In genomic region chr11:12280838-12281565, GRCh38 we compare ENCODE assay signal across 11 cellular contexts.
A peak's percentile ranks its signal among the peaks of the same experiment; 100 is the strongest.
DNase-seq lines count a peak whose midpoint lies in the region; ATAC-seq and TF ChIP-seq lines count a peak whose summit lies in the region.
"Had no signal": no experiment of that assay in that cellular context is flagged by ENCODE, and none has a peak within 500 bp of the region (broad histone marks: within the 10 kb centered on the region; RNA-seq: fewer than 3 reads in every experiment).

No MANE protein-coding gene starts in this region.

- H3K27me3 ChIP-seq in stomach, result no peaks in the 10 kb centered on the region
- H3K27me3 ChIP-seq in mammary epithelial cell (ENCODE audit: insufficient read depth, low read length), result no peaks in the 10 kb centered on the region
- H3K27me3 ChIP-seq: adrenal gland had no signal

- H3K27ac Mint-ChIP-seq in activated CD8-positive, alpha-beta T cell treated with anti-CD3 and anti-CD28 coated beads for 36 hours, result no peak overlapping the region
- H3K27ac Mint-ChIP-seq in activated CD8-positive, alpha-beta T cell treated with anti-CD3 and anti-CD28 coated beads, Interleukin-2, amount 10 ng/mL, durations not matched to agents 7 days and 5 days, result no peak overlapping the region
- H3K27ac Mint-ChIP-seq: WTC11 had no signal

- no peaks in the 10 kb centered on the region for H3K9me3 ChIP-seq in stomach
- no peaks in the 10 kb centered on the region for H3K9me3 ChIP-seq in mammary epithelial cell (replicated peaks; ENCODE audit: insufficient read depth, low read length)
- H3K9me3 ChIP-seq: adrenal gland, left ventricle myocardium inferior had no signal

- DNase-seq in activated CD8-positive, alpha-beta T cell treated with anti-CD3 and anti-CD28 coated beads for 36 hours, result peak; percentile 32
- no peak for DNase-seq in activated CD8-positive, alpha-beta T cell treated with anti-CD3 and anti-CD28 coated beads, Interleukin-2, amount 10 ng/mL, durations not matched to agents 7 days and 5 days
- peak; percentile 58 for DNase-seq in activated CD8-positive, alpha-beta memory T cell treated with anti-CD3 and anti-CD28 coated beads, Interleukin-2, amount 50 U/mL, for 48 hours
- DNase-seq in left lobe of liver (ENCODE audit: low spot score) (peak; percentile 39), stomach (peak; percentile 22), HCEC 1CT (no peak), mammary epithelial cell (no peak), NCI-H187 treated with DMSO at 0.1 percent for 48 hours (lab: John Stamatoyannopoulos, UW) (no peak)

- dilution Hi-C loops in mammary epithelial cell (cut with HindIII; ENCODE audit: low sequenced_read_pairs), result no loop called here

- no peak for TF ChIP-seq POLR2A in stomach (IDR thresholded peaks at IDR 0.05)

- ATAC-seq in activated CD8-positive, alpha-beta T cell treated with anti-CD3 and anti-CD28 coated beads for 36 hours, result peak; percentile 48
- ATAC-seq in activated CD8-positive, alpha-beta T cell treated with anti-CD3 and anti-CD28 coated beads, Interleukin-2, amount 10 ng/mL, durations not matched to agents 7 days and 5 days, result no peak
- peak; percentile 11 for ATAC-seq in left lobe of liver

- POLR2A ChIA-PET in activated CD8-positive, alpha-beta T cell treated with anti-CD3 and anti-CD28 coated beads for 36 hours (lab: Charles Lee), result interaction anchor here (0.6 to 1.2 kb wide), 4 partner anchors 12 to 241 kb away, joined by 3 read pairs; no protein-coding TSS in a partner anchor
- POLR2A ChIA-PET in activated CD8-positive, alpha-beta T cell treated with anti-CD3 and anti-CD28 coated beads, Interleukin-2, amount 10 ng/mL, durations not matched to agents 7 days and 5 days (lab: Charles Lee), result interaction anchor here (0.9 to 1.2 kb wide), 2 partner anchors 223 to 233 kb away, joined by 4 read pairs; no protein-coding TSS in a partner anchor

- no peaks in the 10 kb centered on the region for H3K36me3 Mint-ChIP-seq in activated CD8-positive, alpha-beta T cell treated with anti-CD3 and anti-CD28 coated beads for 36 hours (ENCODE audit: low read depth)
- H3K36me3 Mint-ChIP-seq in activated CD8-positive, alpha-beta T cell treated with anti-CD3 and anti-CD28 coated beads, Interleukin-2, amount 10 ng/mL, durations not matched to agents 7 days and 5 days (ENCODE audit: low read depth), result no peaks in the 10 kb centered on the region
- H3K36me3 Mint-ChIP-seq: WTC11 had no signal

- H3K27ac ChIP-seq in stomach (peak overlapping the region in 2 of 5 donors; percentile 37 to 51), mammary epithelial cell (ENCODE audit: insufficient read depth, low read depth, low read length) (no peak overlapping the region)
- H3K27ac ChIP-seq: adrenal gland, left ventricle myocardium inferior had no signal

- BruUV-seq in mammary epithelial cell (replicated peaks; lab: Mats Ljungman, UMichigan), result no TSS peak

- TF ChIP-seq CTCF in activated CD8-positive, alpha-beta T cell treated with anti-CD3 and anti-CD28 coated beads for 36 hours (IDR thresholded peaks at IDR 0.05), result no peak
- TF ChIP-seq CTCF in stomach (IDR thresholded peaks at IDR 0.05) (no peak), mammary epithelial cell (conservative IDR thresholded peaks at IDR 0.05 in 1 of 2, IDR thresholded peaks at IDR 0.05 in 1 of 2; ENCODE audit: extremely low read depth in 1 of 2, insufficient read depth in 1 of 2, low read depth in 1 of 2, low read length in 2 of 2) (no peak)

- no peaks in the 10 kb centered on the region for H3K27me3 Mint-ChIP-seq in activated CD8-positive, alpha-beta T cell treated with anti-CD3 and anti-CD28 coated beads for 36 hours
- H3K27me3 Mint-ChIP-seq in activated CD8-positive, alpha-beta T cell treated with anti-CD3 and anti-CD28 coated beads, Interleukin-2, amount 10 ng/mL, durations not matched to agents 7 days and 5 days (ENCODE audit: low read depth), result peaks cover 3% of the 10 kb centered on the region

- H3K9me3 Mint-ChIP-seq in activated CD8-positive, alpha-beta T cell treated with anti-CD3 and anti-CD28 coated beads for 36 hours, result no peaks in the 10 kb centered on the region
- no peaks in the 10 kb centered on the region for H3K9me3 Mint-ChIP-seq in activated CD8-positive, alpha-beta T cell treated with anti-CD3 and anti-CD28 coated beads, Interleukin-2, amount 10 ng/mL, durations not matched to agents 7 days and 5 days (ENCODE audit: insufficient read depth)
- H3K9me3 Mint-ChIP-seq: WTC11 had no signal

- H3K36me3 ChIP-seq in stomach (no peaks in the 10 kb centered on the region), mammary epithelial cell (ENCODE audit: insufficient read depth, low read length) (no peaks in the 10 kb centered on the region)
- H3K36me3 ChIP-seq: adrenal gland, left ventricle myocardium inferior had no signal

- WGBS in stomach, 5 donors, result 86 to 93% (median 91%) methylated on average over 9 to 15 of the region's 15 CpGs
- WGBS in mammary epithelial cell (ENCODE audit: low coverage, missing lambda C conversion rate), result 88% methylated on average over 8 of the region's 15 CpGs

- no peak overlapping the region for H3K4me2 ChIP-seq in mammary epithelial cell (ENCODE audit: insufficient read depth, low read depth, low read length)

- no peaks in the 10 kb centered on the region for H3K79me2 ChIP-seq in mammary epithelial cell (ENCODE audit: insufficient read depth, low read length)

- no peak overlapping the region for H3K4me3 Mint-ChIP-seq in activated CD8-positive, alpha-beta T cell treated with anti-CD3 and anti-CD28 coated beads for 36 hours
- H3K4me3 Mint-ChIP-seq in activated CD8-positive, alpha-beta T cell treated with anti-CD3 and anti-CD28 coated beads, Interleukin-2, amount 10 ng/mL, durations not matched to agents 7 days and 5 days, result no peak overlapping the region
- H3K4me3 Mint-ChIP-seq: WTC11 had no signal

- no peak for TF ChIP-seq EP300 in stomach (IDR thresholded peaks at IDR 0.05)

- in situ Hi-C loops in mammary epithelial cell (cut with MboI; ENCODE audit: low sequenced_read_pairs in 2 of 2), result no loop called here

- no peak overlapping the region for H3K9ac ChIP-seq in mammary epithelial cell (ENCODE audit: insufficient read depth, low read length)

- H2AFZ ChIP-seq in mammary epithelial cell (ENCODE audit: low read depth, low read length), result no peak overlapping the region

- H3K4me1 Mint-ChIP-seq in activated CD8-positive, alpha-beta T cell treated with anti-CD3 and anti-CD28 coated beads for 36 hours (ENCODE audit: low read depth), result peaks cover 5% of the 10 kb centered on the region
- H3K4me1 Mint-ChIP-seq in activated CD8-positive, alpha-beta T cell treated with anti-CD3 and anti-CD28 coated beads, Interleukin-2, amount 10 ng/mL, durations not matched to agents 7 days and 5 days (ENCODE audit: low read depth), result no peaks in the 10 kb centered on the region

- CTCF ChIA-PET in activated CD8-positive, alpha-beta T cell treated with anti-CD3 and anti-CD28 coated beads for 36 hours (lab: Charles Lee), result interaction anchor here (0.6 to 9.0 kb wide), 67 partner anchors 7 to 613 kb away, joined by 3 to 167 read pairs (median 4); no protein-coding TSS in a partner anchor
- CTCF ChIA-PET in activated CD8-positive, alpha-beta T cell treated with anti-CD3 and anti-CD28 coated beads, Interleukin-2, amount 10 ng/mL, durations not matched to agents 7 days and 5 days (lab: Charles Lee), result interaction anchor here (0.6 to 17.3 kb wide), 67 partner anchors 8 to 493 kb away, joined by 3 to 401 read pairs (median 4); partner anchors contain the start of gene DKK3
- CTCF ChIA-PET in mammary epithelial cell (lab: Charles Lee; ENCODE audit: low non-redundant PET), result interaction anchor here (0.6 to 0.8 kb wide), 5 partner anchors 12 to 233 kb away, joined by 3 to 11 read pairs (median 4); no protein-coding TSS in a partner anchor

- H4K20me1 ChIP-seq in mammary epithelial cell (ENCODE audit: insufficient read depth, low read length), result no peaks in the 10 kb centered on the region

- intact Hi-C loops in activated CD8-positive, alpha-beta T cell treated with anti-CD3 and anti-CD28 coated beads for 36 hours (cut with micrococcal nuclease), result no loop called here
- intact Hi-C loops in stomach (cut with DNase I; ENCODE audit: low total_unique reads) (loop anchor here (5.0 kb wide), 1 partner anchor 234 kb away; no protein-coding TSS in a partner anchor), mammary epithelial cell (cut with micrococcal nuclease) (loop anchor here (1.0 to 5.0 kb wide), 6 partner anchors 154 to 482 kb away; partner anchors contain the start of gene MICAL2)

- peaks cover 15 to 46% (median 33%) of the 10 kb centered on the region in 4 donors for H3K4me1 ChIP-seq in stomach
- peaks cover 36% of the 10 kb centered on the region for H3K4me1 ChIP-seq in mammary epithelial cell (ENCODE audit: insufficient read depth, low read length)
- H3K4me1 ChIP-seq: adrenal gland had no signal

- H3K4me3 ChIP-seq in stomach (no peak overlapping the region), mammary epithelial cell (replicated peaks in 1 of 3; ENCODE audit: insufficient read depth in 1 of 3, low read depth in 2 of 3, low read length in 3 of 3) (no peak overlapping the region)
- H3K4me3 ChIP-seq: adrenal gland, left ventricle myocardium inferior had no signal

Comparison
In these comparisons a context has a peak if more than half of its experiments do, and no peak if none do; other contexts are left out.
1. DNase-seq: peak in activated CD8-positive, alpha-beta T cell treated with anti-CD3 and anti-CD28 coated beads for 36 hours (single experiment), activated CD8-positive, alpha-beta memory T cell treated with anti-CD3 and anti-CD28 coated beads, Interleukin-2, amount 50 U/mL, for 48 hours (single experiment), left lobe of liver (single experiment) and stomach (single experiment); none in activated CD8-positive, alpha-beta T cell treated with anti-CD3 and anti-CD28 coated beads, Interleukin-2, amount 10 ng/mL, durations not matched to agents 7 days and 5 days (single experiment), HCEC 1CT (single experiment), mammary epithelial cell (single experiment) and NCI-H187 treated with DMSO at 0.1 percent for 48 hours (single experiment).